In genomic region chr5:59500014-59500413, GRCh38 we compare ENCODE assay signal across 21 cellular contexts.
"Had no signal": no experiment of that assay in that cellular context is flagged by ENCODE, and none has a peak within 500 bp of the region (broad histone marks: within the 10 kb centered on the region; RNA-seq: fewer than 3 reads in every experiment).

No MANE protein-coding gene starts in this region.

- H2AFZ ChIP-seq: neural progenitor cell had no signal

- H3K9me3 ChIP-seq: gastroesophageal sphincter, left ventricle myocardium inferior, ovary, testis, transverse colon had no signal

- H3K4me3 ChIP-seq: dorsolateral prefrontal cortex, gastroesophageal sphincter, left ventricle myocardium inferior, lung, neural progenitor cell, ovary, testis, transverse colon had no signal

- H3K27me3 ChIP-seq: dorsolateral prefrontal cortex, gastroesophageal sphincter, neural progenitor cell, ovary, testis, transverse colon had no signal

- DNase-seq: cortex of kidney; dorsolateral prefrontal cortex; effector CD8-positive, alpha-beta T cell; immature natural killer cell; left cardiac atrium; left ventricle myocardium inferior; mesenchymal stem cell; midbrain; nucleus accumbens; ovary; right cardiac atrium; stimulated activated CD4-positive, alpha-beta T cell treated with anti-CD3 and anti-CD28 coated beads, Interleukin-4, amount 100 ng/mL, for 1 hour; stimulated activated naive CD8-positive, alpha-beta T cell treated with anti-CD3 and anti-CD28 coated beads, Interleukin-15, amount 100 ng/mL, for 72 hours; testis; transverse colon had no signal

- H3K9ac ChIP-seq: neural progenitor cell had no signal

- H3K4me2 ChIP-seq: neural progenitor cell had no signal

- H3K36me3 ChIP-seq: gastroesophageal sphincter, left ventricle myocardium inferior, neural progenitor cell, ovary, transverse colon had no signal

- H3K4me1 ChIP-seq: gastroesophageal sphincter, left ventricle myocardium inferior, neural progenitor cell, testis had no signal

- H3K27ac ChIP-seq: dorsolateral prefrontal cortex, gastroesophageal sphincter, left ventricle myocardium inferior, neural progenitor cell, ovary, testis, transverse colon had no signal

- ATAC-seq: esophagus mucosa; gastroesophageal sphincter; left cardiac atrium; natural killer cell treated with Interleukin-12 subunit alpha and Interleukin-12 subunit beta and Interleukin-15 and Interleukin-18, amount 100 ng/mL, for 72 hours; right cardiac atrium; stimulated activated memory B cell treated with anti-CD40 and anti-IgM and Interleukin-4, amounts not matched to agents 10 μg/mL and 1 μg/mL and 100 μg/mL, for 72 hours; stimulated activated naive CD8-positive, alpha-beta T cell treated with anti-CD3 and anti-CD28 coated beads, Interleukin-15, amount 100 ng/mL, for 72 hours had no signal
